Comparison of ENCODE assay signal across 15 cellular contexts in genomic region chr9:135791431-135792267, GRCh38.
"Had no signal": no experiment of that assay in that cellular context is flagged by ENCODE, and none has a peak within 500 bp of the region (broad histone marks: within the 10 kb centered on the region; RNA-seq: fewer than 3 reads in every experiment).

No MANE protein-coding gene starts in this region.

- FAIRE-seq: TTC549 had no signal

- DNase-seq: activated CD4-positive, alpha-beta T cell treated with anti-CD3 and anti-CD28 coated beads, Interleukin-2, amount 10 ng/mL, durations not matched to agents 24 days and 14 days; activated CD4-positive, CD25-positive, alpha-beta regulatory T cell; activated CD8-positive, alpha-beta memory T cell treated with anti-CD3 and anti-CD28 coated beads, Interleukin-2, amount 50 U/mL, for 48 hours; activated gamma-delta T cell; activated T-cell treated with anti-CD3 and anti-CD28 coated beads, Interleukin-2, amount 50 U/mL, for 72 hours; amniotic stem cell; erythroblast; gastrocnemius medialis; heart right ventricle; lower lobe of right lung; naive B cell; stimulated activated CD4-positive, alpha-beta T cell treated with anti-CD3 and anti-CD28 coated beads, Interleukin-4, amount 100 ng/mL, for 1 hour; stimulated activated naive CD4-positive, alpha-beta T cell had no signal

- H3K4me1 ChIP-seq: gastrocnemius medialis, heart right ventricle, lower lobe of right lung, suprapubic skin had no signal

- ATAC-seq: gastrocnemius medialis, lower lobe of right lung had no signal

- H3K4me3 ChIP-seq: gastrocnemius medialis, heart right ventricle, lower lobe of right lung, suprapubic skin had no signal

- H3K36me3 ChIP-seq: gastrocnemius medialis, heart right ventricle, lower lobe of right lung, suprapubic skin had no signal

- H3K27ac ChIP-seq: gastrocnemius medialis, heart right ventricle, lower lobe of right lung, suprapubic skin had no signal

- H3K9me3 ChIP-seq: gastrocnemius medialis, heart right ventricle, lower lobe of right lung, suprapubic skin had no signal
